ENCODE assay signal across 25 cellular contexts in the genomic region with DNA sequence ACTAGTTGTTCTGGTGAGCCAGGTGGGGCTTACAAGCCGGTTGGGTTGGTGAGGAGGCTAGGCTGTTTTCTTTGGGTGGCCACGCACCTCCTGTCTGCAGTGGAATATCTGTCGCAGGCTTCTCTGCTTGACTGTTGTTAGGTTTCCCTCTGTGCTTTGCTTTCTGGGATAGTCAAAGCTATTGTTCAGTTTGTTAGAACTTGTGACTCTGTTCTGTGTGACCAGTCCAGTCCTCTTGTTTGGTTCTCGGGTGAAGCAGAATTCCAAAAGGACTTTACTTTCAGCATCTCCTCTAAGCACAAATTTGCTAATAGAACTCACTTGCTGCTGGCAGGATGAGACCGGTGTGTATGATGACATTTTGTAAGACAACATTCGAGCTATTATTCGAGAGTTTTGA.
"Had no signal": no experiment of that assay in that cellular context is flagged by ENCODE, and none has a peak within 500 bp of the region (broad histone marks: within the 10 kb centered on the region; RNA-seq: fewer than 3 reads in every experiment).

No MANE protein-coding gene starts in this region.

- H3K36me3 ChIP-seq: esophagus muscularis mucosa, gastroesophageal sphincter, heart right ventricle, left lung, sigmoid colon, stomach, tibial nerve, upper lobe of left lung had no signal

- H3K36me3 Mint-ChIP-seq: natural killer cell; stimulated activated effector memory CD8-positive, alpha-beta T cell treated with anti-CD3 and anti-CD28 coated beads, Interleukin-12 subunit alpha, Interleukin-12 subunit beta, amount 100 ng/mL, for 72 hours had no signal

- H3K27me3 ChIP-seq: esophagus muscularis mucosa, gastroesophageal sphincter, heart right ventricle, left lung, sigmoid colon, stomach, testis, tibial nerve, upper lobe of left lung had no signal

- H3K27ac Mint-ChIP-seq: natural killer cell; stimulated activated effector memory CD8-positive, alpha-beta T cell treated with anti-CD3 and anti-CD28 coated beads, Interleukin-12 subunit alpha, Interleukin-12 subunit beta, amount 100 ng/mL, for 72 hours had no signal

- H3K9me3 Mint-ChIP-seq: natural killer cell; neural crest cell; stimulated activated effector memory CD8-positive, alpha-beta T cell treated with anti-CD3 and anti-CD28 coated beads, Interleukin-12 subunit alpha, Interleukin-12 subunit beta, amount 100 ng/mL, for 72 hours had no signal

- H3K4me3 Mint-ChIP-seq: natural killer cell; neural crest cell; stimulated activated effector memory CD8-positive, alpha-beta T cell treated with anti-CD3 and anti-CD28 coated beads, Interleukin-12 subunit alpha, Interleukin-12 subunit beta, amount 100 ng/mL, for 72 hours had no signal

- H3K9me3 ChIP-seq: esophagus muscularis mucosa, gastroesophageal sphincter, heart right ventricle, left lung, psoas muscle, sigmoid colon, stomach, testis, tibial nerve, upper lobe of left lung had no signal

- DNase-seq: dermis blood vessel endothelial cell; effector memory CD4-positive, alpha-beta T cell; foreskin keratinocyte; glutamatergic neuron; heart right ventricle; hippocampal formation; left cardiac atrium; left lung; natural killer cell; nucleus accumbens; posterior cingulate gyrus; psoas muscle; right cardiac atrium; sigmoid colon; stimulated activated CD4-positive, alpha-beta T cell treated with anti-CD3 and anti-CD28 coated beads, Interleukin-2, amount 100 ng/mL, for 24 hours; stimulated activated CD4-positive, alpha-beta T cell treated with anti-CD3 and anti-CD28 coated beads, Interleukin-4, amount 100 ng/mL, for 24 hours; stimulated activated naive CD4-positive, alpha-beta T cell treated with Interleukin-2 at 50 U/mL for 16 hours; stomach; testis; upper lobe of left lung had no signal

- H3K27ac ChIP-seq: esophagus muscularis mucosa, foreskin keratinocyte, gastroesophageal sphincter, heart right ventricle, left lung, psoas muscle, sigmoid colon, stomach, testis, tibial nerve, upper lobe of left lung had no signal

- H3K4me3 ChIP-seq: esophagus muscularis mucosa, gastroesophageal sphincter, heart right ventricle, left lung, psoas muscle, sigmoid colon, stomach, testis, tibial nerve, upper lobe of left lung had no signal

- H3K4me1 ChIP-seq: foreskin keratinocyte, gastroesophageal sphincter, left lung, sigmoid colon, testis, tibial nerve had no signal

- H3K4me1 Mint-ChIP-seq: natural killer cell; stimulated activated effector memory CD8-positive, alpha-beta T cell treated with anti-CD3 and anti-CD28 coated beads, Interleukin-12 subunit alpha, Interleukin-12 subunit beta, amount 100 ng/mL, for 72 hours had no signal
